ENCODE assay signal across 22 cellular contexts in the genomic region with DNA sequence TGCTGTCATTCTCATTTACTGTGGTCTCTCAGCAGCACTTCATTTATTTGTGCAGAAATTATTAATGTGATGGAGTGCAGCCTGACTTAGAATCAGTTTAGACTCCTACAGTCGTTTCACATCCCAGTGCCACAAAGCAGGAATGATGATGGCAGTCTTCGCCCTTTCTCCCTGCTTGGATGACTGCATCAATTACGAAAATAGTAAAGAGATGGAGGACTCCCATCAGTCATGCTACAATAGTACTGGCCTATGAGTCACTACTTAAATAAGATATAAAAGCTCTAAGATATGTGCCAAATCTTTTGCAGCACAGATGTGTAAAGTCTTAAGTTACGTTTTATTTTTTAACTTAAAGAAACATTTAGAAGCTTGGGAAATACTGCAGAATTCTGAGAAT.
A peak's percentile ranks its signal among the peaks of the same experiment; 100 is the strongest.
DNase-seq lines count a peak whose midpoint lies in the region; ATAC-seq, FAIRE-seq and TF ChIP-seq lines count a peak whose summit lies in the region.
"Had no signal": no experiment of that assay in that cellular context is flagged by ENCODE, and none has a peak within 500 bp of the region (broad histone marks: within the 10 kb centered on the region; RNA-seq: fewer than 3 reads in every experiment).

No MANE protein-coding gene starts in this region.

- no peaks in the 10 kb centered on the region for H3K36me3 Mint-ChIP-seq in naive thymus-derived CD8-positive, alpha-beta T cell
- no peaks in the 10 kb centered on the region for H3K36me3 Mint-ChIP-seq in progenitor cell of endocrine pancreas (ENCODE audit: insufficient read depth)
- H3K36me3 Mint-ChIP-seq: activated CD8-positive, alpha-beta memory T cell treated with anti-CD3 and anti-CD28 coated beads, Interleukin-2, amount 10 ng/mL, durations not matched to agents 7 days and 5 days; CD8-positive, alpha-beta T cell had no signal

- H3K56ac ChIP-seq in H1 (replicated peaks; ENCODE audit: insufficient read length, low read depth, low read length): no peak overlapping the region

- H3K9me3 Mint-ChIP-seq in naive thymus-derived CD8-positive, alpha-beta T cell: peaks cover 0 to 3% (median 0%) of the 10 kb centered on the region in 9 donors
- H3K9me3 Mint-ChIP-seq in progenitor cell of endocrine pancreas (ENCODE audit: low read depth): no peaks in the 10 kb centered on the region
- H3K9me3 Mint-ChIP-seq: CD8-positive, alpha-beta T cell; T-helper 2 cell treated with Interferon-gamma antibody and Interleukin-4, amounts not matched to agents 5 μg/mL and 100 μg/mL, for 36 hours had no signal

- 0 out of 2 replicates have a peak overlapping the region, but pooled peaks have one; percentile 3 for H2AFZ ChIP-seq in H1 (ENCODE audit: low read length)

- no peak overlapping the region for H2BK15ac ChIP-seq in H1 (ENCODE audit: low read length)

- DNase-seq in AG09309 (ENCODE audit: low read depth): peak; percentile 27
- peak; percentile 12 for DNase-seq in RWPE1 (ENCODE audit: low spot score)
- DNase-seq in H1 (ENCODE audit: low read depth in 1 of 2, low spot score in 2 of 2): no peak
- DNase-seq in kidney epithelial cell (ENCODE audit: low read depth): peak; percentile 16
- no peak for DNase-seq in MG63
- DNase-seq in naive thymus-derived CD8-positive, alpha-beta T cell: no peak
- no peak for DNase-seq in progenitor cell of endocrine pancreas (ENCODE audit: low spot score, unreplicated experiment)
- no peak for DNase-seq in epidermal melanocyte (ENCODE audit: insufficient read length, low spot score)
- DNase-seq: activated CD4-positive, alpha-beta T cell treated with anti-CD3 and anti-CD28 coated beads for 1 hour; activated CD8-positive, alpha-beta memory T cell treated with anti-CD3 and anti-CD28 coated beads, Interleukin-2, amount 10 ng/mL, durations not matched to agents 7 days and 5 days; activated gamma-delta T cell; CD8-positive, alpha-beta T cell; left lung; NCI-H2081; NCI-H524; right lobe of liver; SJCRH30; stimulated activated CD4-positive, alpha-beta T cell treated with anti-CD3 and anti-CD28 coated beads, Interleukin-1b, Interleukin-23, amount 100 ng/mL, for 48 hours had no signal

- no peak for FAIRE-seq in H1 (lab: Jason Lieb, UNC)

- CTCF ChIA-PET in RWPE1 (lab: Yijun Ruan, JAX): interaction anchor here (0.6 kb wide), 1 partner anchor 140 kb away, joined by 4 read pairs; no protein-coding TSS in a partner anchor
- CTCF ChIA-PET in H1 (lab: Charles Lee; ENCODE audit: partially characterized antibody): interaction anchor here (1.2 to 2.4 kb wide), 3 partner anchors 26 to 58 kb away, joined by 3 to 5 read pairs (median 5); no protein-coding TSS in a partner anchor

- no peak overlapping the region for H3K23ac ChIP-seq in H1 (ENCODE audit: insufficient read length)

- H3K9me3 ChIP-seq in H1 (ENCODE audit: insufficient read depth in 2 of 2, low read depth in 1 of 2, low read length in 1 of 2) (no peaks in the 10 kb centered on the region), MG63 (no peaks in the 10 kb centered on the region)
- H3K9me3 ChIP-seq: left lung, neutrophil, right lobe of liver, SJCRH30 had no signal

- H3K27me3 ChIP-seq in H1 (replicated peaks in 1 of 4; ENCODE audit: control insufficient read depth in 3 of 4, extremely low read depth in 1 of 4, insufficient read depth in 3 of 4, low read length in 3 of 4) (no peaks in the 10 kb centered on the region), kidney epithelial cell (ENCODE audit: control insufficient read depth, insufficient read depth, low read length) (no peaks in the 10 kb centered on the region), MG63 (no peaks in the 10 kb centered on the region)
- H3K27me3 ChIP-seq: dorsolateral prefrontal cortex, left lung, neutrophil, right lobe of liver had no signal

- no peaks in the 10 kb centered on the region for H3K79me1 ChIP-seq in H1 (ENCODE audit: low read depth, low read length)

- H4K8ac ChIP-seq in H1 (ENCODE audit: extremely low read depth, insufficient read depth, low read length): no peak overlapping the region

- peak overlapping the region in 1 of 2 experiments; percentile 32; a peak in 1 of 4 replicates for H3K4me2 ChIP-seq in H1 (ENCODE audit: insufficient read depth in 1 of 2, low read depth in 2 of 2, low read length in 2 of 2)

- H4K20me1 ChIP-seq in H1 (replicated peaks in 1 of 2; ENCODE audit: control insufficient read depth in 1 of 2, insufficient read depth in 2 of 2, low read length in 2 of 2): no peaks in the 10 kb centered on the region

- no peak for ATAC-seq in naive thymus-derived CD8-positive, alpha-beta T cell
- ATAC-seq: activated CD8-positive, alpha-beta memory T cell treated with anti-CD3 and anti-CD28 coated beads, Interleukin-2, amount 10 ng/mL, durations not matched to agents 7 days and 5 days; CD8-positive, alpha-beta T cell; esophagus mucosa; left lung; right lobe of liver had no signal

- H2BK20ac ChIP-seq in H1 (ENCODE audit: low read length): 0 out of 2 replicates have a peak overlapping the region, but pooled peaks have one; percentile 76

- H3K27me3 Mint-ChIP-seq in naive thymus-derived CD8-positive, alpha-beta T cell: peaks cover 0 to 5% (median 0%) of the 10 kb centered on the region in 5 donors
- no peaks in the 10 kb centered on the region for H3K27me3 Mint-ChIP-seq in progenitor cell of endocrine pancreas
- H3K27me3 Mint-ChIP-seq: activated CD8-positive, alpha-beta memory T cell treated with anti-CD3 and anti-CD28 coated beads, Interleukin-2, amount 10 ng/mL, durations not matched to agents 7 days and 5 days had no signal

- H3K9ac ChIP-seq in H1 (replicated peaks in 1 of 4; ENCODE audit: extremely low read depth in 1 of 4, low read depth in 3 of 4, low read length in 3 of 4): no peak overlapping the region

- no peak overlapping the region for H3K27ac Mint-ChIP-seq in naive thymus-derived CD8-positive, alpha-beta T cell
- no peak overlapping the region for H3K27ac Mint-ChIP-seq in progenitor cell of endocrine pancreas
- H3K27ac Mint-ChIP-seq: activated CD8-positive, alpha-beta memory T cell treated with anti-CD3 and anti-CD28 coated beads, Interleukin-2, amount 10 ng/mL, durations not matched to agents 7 days and 5 days; CD8-positive, alpha-beta T cell; T-helper 2 cell treated with Interferon-gamma antibody and Interleukin-4, amounts not matched to agents 5 μg/mL and 100 μg/mL, for 36 hours had no signal

- peak overlapping the region; percentile 14 for H2BK120ac ChIP-seq in H1 (replicated peaks; ENCODE audit: low read depth, low read length)

- H3K18ac ChIP-seq in H1 (ENCODE audit: extremely low read depth, low read length): peak overlapping the region; percentile 15; the same call in 1 of the 2 replicates

- H3K4me3 ChIP-seq in AG09309 (ENCODE audit: control insufficient read depth, low read depth, low read length): no peak overlapping the region
- H3K4me3 ChIP-seq in H1 (ENCODE audit: extremely low read depth in 1 of 4, insufficient read depth in 2 of 4, low read depth in 3 of 4, low read length in 4 of 4): no peak overlapping the region
- H3K4me3 ChIP-seq in kidney epithelial cell (ENCODE audit: low read depth, low read length): no peak overlapping the region
- no peak overlapping the region for H3K4me3 ChIP-seq in MG63
- H3K4me3 ChIP-seq: dorsolateral prefrontal cortex, left lung, right lobe of liver, SJCRH30 had no signal

- no peak overlapping the region for H3K4me3 Mint-ChIP-seq in naive thymus-derived CD8-positive, alpha-beta T cell
- no peak overlapping the region for H3K4me3 Mint-ChIP-seq in progenitor cell of endocrine pancreas (ENCODE audit: low read depth)
- H3K4me3 Mint-ChIP-seq: activated CD8-positive, alpha-beta memory T cell treated with anti-CD3 and anti-CD28 coated beads, Interleukin-2, amount 10 ng/mL, durations not matched to agents 7 days and 5 days; CD8-positive, alpha-beta T cell; T-helper 2 cell treated with Interferon-gamma antibody and Interleukin-4, amounts not matched to agents 5 μg/mL and 100 μg/mL, for 36 hours had no signal

- H2BK12ac ChIP-seq in H1 (ENCODE audit: low read depth, low read length): peak overlapping the region; percentile 95; the same call in 1 of the 2 replicates

- no peak overlapping the region for H2AK5ac ChIP-seq in H1 (ENCODE audit: low read depth, low read length)

- no peak overlapping the region for H3K14ac ChIP-seq in H1 (ENCODE audit: insufficient read length)

- peaks cover 0 to 1% (median 0%) of the 10 kb centered on the region in 4 donors for H3K4me1 Mint-ChIP-seq in naive thymus-derived CD8-positive, alpha-beta T cell
- peaks cover 2% of the 10 kb centered on the region for H3K4me1 Mint-ChIP-seq in progenitor cell of endocrine pancreas (ENCODE audit: low read depth)
- H3K4me1 Mint-ChIP-seq: activated CD8-positive, alpha-beta memory T cell treated with anti-CD3 and anti-CD28 coated beads, Interleukin-2, amount 10 ng/mL, durations not matched to agents 7 days and 5 days had no signal

- TF ChIP-seq RAD21 in H1 (IDR thresholded peaks at IDR 0.05 in 1 of 2, conservative IDR thresholded peaks at IDR 0.05 in 1 of 2; ENCODE audit: low read depth in 2 of 2, low read length in 2 of 2): no peak

- H3K36me3 ChIP-seq in H1 (ENCODE audit: control insufficient read depth in 2 of 4, insufficient read depth in 4 of 4, low read length in 3 of 4) (no peaks in the 10 kb centered on the region), kidney epithelial cell (ENCODE audit: control insufficient read depth, insufficient read depth, low read length) (no peaks in the 10 kb centered on the region), MG63 (no peaks in the 10 kb centered on the region)
- H3K36me3 ChIP-seq: left lung, neutrophil, right lobe of liver, SJCRH30 had no signal

- peak overlapping the region; percentile 29 for H4K91ac ChIP-seq in H1 (replicated peaks; ENCODE audit: insufficient read length, low read length)

- no peaks in the 10 kb centered on the region for H3K23me2 ChIP-seq in H1 (ENCODE audit: low read depth, low read length)

- peaks cover 0 to 13% (median 5%) of the 10 kb centered on the region in 4 experiments; a peak in 5 of 7 replicates for H3K4me1 ChIP-seq in H1 (replicated peaks in 1 of 4; ENCODE audit: control insufficient read depth in 3 of 4, insufficient read depth in 4 of 4, low read length in 3 of 4)
- H3K4me1 ChIP-seq: left lung, right lobe of liver, SJCRH30 had no signal

- H3K79me2 ChIP-seq in H1 (ENCODE audit: control insufficient read depth in 1 of 2, insufficient read depth in 2 of 2, low read length in 2 of 2): no peaks in the 10 kb centered on the region

- POLR2A ChIA-PET in RWPE1 (lab: Yijun Ruan, JAX; ENCODE audit: low non-redundant PET): no interaction called here
- POLR2A ChIA-PET in H1 (lab: Charles Lee; ENCODE audit: partially characterized antibody): no interaction called here
- POLR2A ChIA-PET in naive thymus-derived CD8-positive, alpha-beta T cell (lab: Charles Lee): no interaction called here

- H2BK5ac ChIP-seq in H1 (ENCODE audit: low read depth, low read length): peak overlapping the region; percentile 71; the same call in 1 of the 2 replicates

- no peak overlapping the region for H4K5ac ChIP-seq in H1 (ENCODE audit: insufficient read length, low read depth, low read length)

- 79% methylated on average over 4 of the region's 4 CpGs; no CpG with 5 or more reads in 1 of the 2 experiments for WGBS in H1 (ENCODE audit: extremely low coverage in 1 of 2, insufficient coverage in 1 of 2, insufficient read length in 1 of 2, insufficient replicate concordance in 2 of 2, low coverage in 1 of 2, low lambda C conversion rate in 2 of 2, missing lambda C conversion rate in 1 of 2), 2 experiments

- no peak for TF ChIP-seq POLR2A in H1 (IDR thresholded peaks at IDR 0.05; ENCODE audit: control extremely low read depth in 1 of 2, low read depth in 2 of 2, low read length in 2 of 2)

- no peak for TF ChIP-seq CTCF in AG09309 (IDR thresholded peaks at IDR 0.05; ENCODE audit: control insufficient read depth, insufficient read depth, low read depth, low read length, missing control alignments)
- no peak for TF ChIP-seq CTCF in RWPE1 (conservative IDR thresholded peaks at IDR 0.05; ENCODE audit: low read depth)
- no peak for TF ChIP-seq CTCF in H1 (IDR thresholded peaks at IDR 0.05; ENCODE audit: control extremely low read depth in 1 of 3, insufficient read depth in 1 of 3, low read depth in 1 of 3, low read length in 3 of 3)
- no peak for TF ChIP-seq CTCF in kidney epithelial cell (IDR thresholded peaks at IDR 0.05; ENCODE audit: insufficient read depth, low read length, poor library complexity, severe bottlenecking)
- TF ChIP-seq CTCF in progenitor cell of endocrine pancreas (IDR thresholded peaks at IDR 0.05; ENCODE audit: unreplicated experiment): no peak

- H3K4ac ChIP-seq in H1 (replicated peaks; ENCODE audit: insufficient read length, low read depth, low read length): no peak overlapping the region

- TF ChIP-seq EP300 in H1 (IDR thresholded peaks at IDR 0.05; ENCODE audit: borderline replicate concordance in 1 of 2, low read depth in 2 of 2, low read length in 2 of 2): no peak

- no peak overlapping the region for H3K27ac ChIP-seq in RWPE1
- H3K27ac ChIP-seq in H1 (ENCODE audit: low read depth, low read length): no peak overlapping the region
- H3K27ac ChIP-seq: left lung, neutrophil, right lobe of liver, SJCRH30 had no signal

Comparison
In these comparisons a context has a peak if more than half of its experiments do, and no peak if none do; other contexts are left out.
1. DNase-seq: peak in AG09309 (single experiment), RWPE1 (single experiment) and kidney epithelial cell (single experiment); none in H1 (0 of 2), MG63 (single experiment), naive thymus-derived CD8-positive, alpha-beta T cell (0 of 10), progenitor cell of endocrine pancreas (single experiment) and epidermal melanocyte (single experiment).